Comparison of ENCODE assay signal across 20 cellular contexts in the genomic region with DNA sequence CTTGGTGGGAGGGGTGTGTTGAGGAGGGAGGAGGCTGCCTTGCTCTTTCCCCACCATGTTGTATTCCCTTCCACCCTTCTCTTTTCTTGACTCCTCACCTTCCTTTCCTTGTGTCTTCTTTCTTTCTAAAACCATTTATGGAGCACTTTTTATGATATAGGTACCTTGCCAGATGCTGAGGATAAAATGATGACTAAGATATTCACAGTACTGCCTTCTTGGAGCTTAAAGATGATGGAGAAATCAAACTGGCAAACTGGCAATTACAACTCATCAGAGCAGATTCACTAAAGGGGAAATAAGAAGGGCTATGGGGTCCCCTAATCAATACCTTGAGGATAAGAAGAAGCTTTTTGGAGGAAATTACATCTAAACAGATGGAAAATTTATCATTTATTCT.
A peak's percentile ranks its signal among the peaks of the same experiment; 100 is the strongest.
DNase-seq lines count a peak whose midpoint lies in the region; ATAC-seq, FAIRE-seq and TF ChIP-seq lines count a peak whose summit lies in the region.
"Had no signal": no experiment of that assay in that cellular context is flagged by ENCODE, and none has a peak within 500 bp of the region (broad histone marks: within the 10 kb centered on the region; RNA-seq: fewer than 3 reads in every experiment).

No MANE protein-coding gene starts in this region.

- H3K36me3 ChIP-seq in OCI-LY1 (ENCODE audit: insufficient read depth, low read length): no peaks in the 10 kb centered on the region
- no peaks in the 10 kb centered on the region for H3K36me3 ChIP-seq in neuronal stem cell (replicated peaks in 1 of 2; ENCODE audit: control insufficient read depth in 2 of 2, insufficient read depth in 2 of 2, low read length in 2 of 2)
- H3K36me3 ChIP-seq: BLaER1 treated with 17β-estradiol and CSF1 and Interleukin-3, amounts not matched to agents 10 nM and 100 nM had no signal

- no peaks in the 10 kb centered on the region for H3K79me1 ChIP-seq in neuronal stem cell (ENCODE audit: low read depth, low read length)

- H3F3A ChIP-seq in OCI-LY1 (ENCODE audit: insufficient read depth, low read length): no peaks in the 10 kb centered on the region

- peak overlapping the region; percentile 37; the same call in 1 of the 2 replicates for H2AFZ ChIP-seq in OCI-LY1 (ENCODE audit: low read length)
- no peak overlapping the region for H2AFZ ChIP-seq in neuronal stem cell (ENCODE audit: low read length)

- no peaks in the 10 kb centered on the region for H3K79me2 ChIP-seq in OCI-LY1 (ENCODE audit: insufficient read depth, low read length)

- POLR2A ChIA-PET in A549 (lab: Yijun Ruan, JAX): no interaction called here

- no peak for ATAC-seq in A549
- ATAC-seq: CD8-positive, alpha-beta T cell had no signal

- no peak for TF ChIP-seq POLR2A in A549 (IDR thresholded peaks at IDR 0.05; ENCODE audit: low read length)

- H4K91ac ChIP-seq in neuronal stem cell (ENCODE audit: low read depth, low read length, poor library complexity): no peak overlapping the region

- DNase-seq in A549 (ENCODE audit: low read depth in 1 of 2, low spot score in 1 of 2) (no peak), neuronal stem cell (ENCODE audit: low spot score) (no peak), NCI-H128 (lab: John Stamatoyannopoulos, UW; ENCODE audit: unreplicated experiment) (no peak), SK-N-DZ (ENCODE audit: low spot score) (no peak)
- DNase-seq: 8988T; AML-193; Caco-2; Calu3; CD4-positive, alpha-beta T cell; CD8-positive, alpha-beta T cell; DMS79 treated with DMSO at 0.1 percent for 48 hours; GF-D8 had no signal

- TF ChIP-seq CTCF in A549 (IDR thresholded peaks at IDR 0.05): no peak
- no peak for TF ChIP-seq CTCF in OCI-LY1 (IDR thresholded peaks at IDR 0.05; ENCODE audit: low read length)

- no peak for TF ChIP-seq EP300 in A549 (IDR thresholded peaks at IDR 0.05)

- no peak for TF ChIP-seq RAD21 in A549 (conservative IDR thresholded peaks at IDR 0.05 in 1 of 2, IDR thresholded peaks at IDR 0.05 in 1 of 2)

- H3K18ac ChIP-seq in neuronal stem cell (ENCODE audit: low read length): no peak overlapping the region

- H3K4me2 ChIP-seq in A549: no peak overlapping the region
- no peak overlapping the region for H3K4me2 ChIP-seq in OCI-LY1 (ENCODE audit: low read length)
- no peak overlapping the region for H3K4me2 ChIP-seq in neuronal stem cell (ENCODE audit: insufficient read depth, low read length, poor library complexity, severe bottlenecking)
- H3K4me2 ChIP-seq: BLaER1 treated with 17β-estradiol and CSF1 and Interleukin-3, amounts not matched to agents 10 nM and 100 nM had no signal

- no peak overlapping the region for H4K8ac ChIP-seq in neuronal stem cell (ENCODE audit: low read depth, low read length)

- no peak for FAIRE-seq in A549 (lab: Jason Lieb, UNC)
- FAIRE-seq: A204.1, D721Med, G401.6, GM12891, GM19239 had no signal

- H3K9me2 ChIP-seq in OCI-LY1 (ENCODE audit: low read depth, low read length): no peaks in the 10 kb centered on the region; the same call in 1 of the 2 replicates

- H3K27me3 ChIP-seq in OCI-LY1 (ENCODE audit: insufficient read depth, low read length) (no peaks in the 10 kb centered on the region), neuronal stem cell (ENCODE audit: control insufficient read depth in 3 of 3, insufficient read depth in 3 of 3, low read depth in 1 of 3, low read length in 3 of 3) (no peaks in the 10 kb centered on the region)
- H3K27me3 ChIP-seq: BLaER1 treated with 17β-estradiol and CSF1 and Interleukin-3, amounts not matched to agents 10 nM and 100 nM had no signal

- H3K4me1 ChIP-seq in A549: no peaks in the 10 kb centered on the region
- no peaks in the 10 kb centered on the region for H3K4me1 ChIP-seq in OCI-LY1 (ENCODE audit: insufficient read depth, low read length, severe bottlenecking)
- H3K4me1 ChIP-seq in neuronal stem cell (ENCODE audit: control insufficient read depth in 2 of 2, insufficient read depth in 1 of 2, low read depth in 1 of 2, low read length in 2 of 2): no peaks in the 10 kb centered on the region
- H3K4me1 ChIP-seq: BLaER1 treated with 17β-estradiol and CSF1 and Interleukin-3, amounts not matched to agents 10 nM and 100 nM; Caco-2 had no signal

- no peaks in the 10 kb centered on the region for H3K9me3 ChIP-seq in A549
- no peaks in the 10 kb centered on the region for H3K9me3 ChIP-seq in OCI-LY1 (ENCODE audit: low read length)
- no peaks in the 10 kb centered on the region for H3K9me3 ChIP-seq in neuronal stem cell (replicated peaks in 1 of 2; ENCODE audit: control insufficient read depth in 2 of 2, insufficient read depth in 1 of 2, low read depth in 1 of 2, low read length in 2 of 2)
- H3K9me3 ChIP-seq: Caco-2 had no signal

- H3K4ac ChIP-seq in neuronal stem cell (ENCODE audit: low read length): no peak overlapping the region

- H2BK12ac ChIP-seq in neuronal stem cell (ENCODE audit: low read length): no peak overlapping the region

- no peak overlapping the region for H2BK5ac ChIP-seq in neuronal stem cell (ENCODE audit: low read length)

- no peaks in the 10 kb centered on the region for H4K20me1 ChIP-seq in OCI-LY1 (ENCODE audit: insufficient read depth, low read length)
- H4K20me1 ChIP-seq: BLaER1 treated with 17β-estradiol and CSF1 and Interleukin-3, amounts not matched to agents 10 nM and 100 nM had no signal

- H3K27ac ChIP-seq in A549: no peak overlapping the region
- no peak overlapping the region for H3K27ac ChIP-seq in OCI-LY1 (ENCODE audit: low read depth, low read length, poor library complexity, severe bottlenecking)
- no peak overlapping the region for H3K27ac ChIP-seq in neuronal stem cell (replicated peaks; ENCODE audit: low read length)
- H3K27ac ChIP-seq: BLaER1 treated with 17β-estradiol and CSF1 and Interleukin-3, amounts not matched to agents 10 nM and 100 nM; C4-2B had no signal

- H2BK15ac ChIP-seq in neuronal stem cell (ENCODE audit: low read length): no peak overlapping the region

- no peak overlapping the region for H2AK5ac ChIP-seq in neuronal stem cell (ENCODE audit: low read depth, low read length)

- H3K9ac ChIP-seq in OCI-LY1 (ENCODE audit: low read length) (no peak overlapping the region), neuronal stem cell (ENCODE audit: low read depth, low read length, poor library complexity) (peak overlapping the region; percentile 50)
- H3K9ac ChIP-seq: BLaER1 treated with 17β-estradiol and CSF1 and Interleukin-3, amounts not matched to agents 10 nM and 100 nM had no signal

- no peak overlapping the region for H3K23ac ChIP-seq in neuronal stem cell (ENCODE audit: low read depth, low read length, poor library complexity)

- H2BK120ac ChIP-seq in neuronal stem cell (ENCODE audit: low read depth, low read length): no peak overlapping the region

- CTCF ChIA-PET in A549 (lab: Yijun Ruan, JAX): interaction anchor here (0.6 kb wide), 1 partner anchor 952 kb away, joined by 3 read pairs; no protein-coding TSS in a partner anchor

- no peak overlapping the region for H3K14ac ChIP-seq in neuronal stem cell (ENCODE audit: low read length)

- no peak overlapping the region for H3K4me3 ChIP-seq in A549
- H3K4me3 ChIP-seq in OCI-LY1 (ENCODE audit: low read depth, low read length, poor library complexity, severe bottlenecking): no peak overlapping the region
- H3K4me3 ChIP-seq in neuronal stem cell (ENCODE audit: low read length in 2 of 2): no peak overlapping the region
- H3K4me3 ChIP-seq: BLaER1 treated with 17β-estradiol and CSF1 and Interleukin-3, amounts not matched to agents 10 nM and 100 nM had no signal

TF ChIP-seq in A549, 52 proteins besides CTCF, POLR2A, EP300 and RAD21:
- TF ChIP-seq MAFK (IDR thresholded peaks at IDR 0.05; ENCODE audit: partially characterized antibody) (peak; percentile 26), RFX5 (IDR thresholded peaks at IDR 0.05) (no peak), SREBF2 (IDR thresholded peaks at IDR 0.05) (no peak), RARB (CRISPR knock-in tag; IDR thresholded peaks at IDR 0.05) (no peak), FOXS1 (CRISPR knock-in tag; IDR thresholded peaks at IDR 0.05) (no peak), HOXB5 (CRISPR knock-in tag; IDR thresholded peaks at IDR 0.05) (no peak)
- TF ChIP-seq, protein P1, sequence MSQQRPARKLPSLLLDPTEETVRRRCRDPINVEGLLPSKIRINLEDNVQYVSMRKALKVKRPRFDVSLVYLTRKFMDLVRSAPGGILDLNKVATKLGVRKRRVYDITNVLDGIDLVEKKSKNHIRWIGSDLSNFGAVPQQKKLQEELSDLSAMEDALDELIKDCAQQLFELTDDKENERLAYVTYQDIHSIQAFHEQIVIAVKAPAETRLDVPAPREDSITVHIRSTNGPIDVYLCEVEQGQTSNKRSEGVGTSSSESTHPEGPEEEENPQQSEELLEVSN (IDR thresholded peaks at IDR 0.05; ENCODE audit: borderline replicate concordance, low read depth): no peak
